7 cellular contexts compared by ENCODE assay signal in genomic region chr6:33297956-33298772, GRCh38.
A peak's percentile ranks its signal among the peaks of the same experiment; 100 is the strongest.
DNase-seq lines count a peak whose midpoint lies in the region; ATAC-seq lines count a peak whose summit lies in the region.

No MANE protein-coding gene starts in this region.

- no peaks in the 10 kb centered on the region for H3K27me3 ChIP-seq in iPS-15b (ENCODE audit: control insufficient read depth, insufficient read depth, low read length)

- peak overlapping the region; percentile 95 for H3K4me3 Mint-ChIP-seq in T-helper 1 cell treated with Interleukin-12 subunit alpha and Interleukin-12 subunit beta and Interleukin-4 antibody, amounts not matched to agents 30 μg/mL and 1 μg/mL, for 36 hours

- H3K4me3 ChIP-seq in iPS-15b (ENCODE audit: low read depth, low read length) = peak overlapping the region; percentile 74
- peak overlapping the region; percentile 76 for H3K4me3 ChIP-seq in skeletal muscle cell (ENCODE audit: low read depth, low read length)

- no peaks in the 10 kb centered on the region for H3K9me3 ChIP-seq in iPS-15b (ENCODE audit: control insufficient read depth, insufficient read depth, low read length)

- H3K9me3 Mint-ChIP-seq in T-helper 1 cell treated with Interleukin-12 subunit alpha and Interleukin-12 subunit beta and Interleukin-4 antibody, amounts not matched to agents 30 μg/mL and 1 μg/mL, for 36 hours = no peaks in the 10 kb centered on the region

- peaks cover 37% of the 10 kb centered on the region for H3K36me3 Mint-ChIP-seq in T-helper 1 cell treated with Interleukin-12 subunit alpha and Interleukin-12 subunit beta and Interleukin-4 antibody, amounts not matched to agents 30 μg/mL and 1 μg/mL, for 36 hours (ENCODE audit: low read depth)

- no peak for ATAC-seq in HG02571 (IDR thresholded peaks at IDR 0.05; ENCODE audit: unreplicated experiment)

- H3K4me1 ChIP-seq in iPS-15b (ENCODE audit: control insufficient read depth, insufficient read depth, low read length) = no peaks in the 10 kb centered on the region

- H3K4me1 Mint-ChIP-seq in T-helper 1 cell treated with Interleukin-12 subunit alpha and Interleukin-12 subunit beta and Interleukin-4 antibody, amounts not matched to agents 30 μg/mL and 1 μg/mL, for 36 hours (ENCODE audit: low read depth) = peaks cover 28% of the 10 kb centered on the region

- H3K36me3 ChIP-seq in iPS-15b (ENCODE audit: control insufficient read depth, insufficient read depth, low read length) = peaks cover 11% of the 10 kb centered on the region

- in situ Hi-C loops in T47D (cut with HindIII; ENCODE audit: low pct_unique_long_range_greater_than_20kb, low sequenced_read_pairs) = no loop called here

- peak overlapping the region; percentile 98 for H3K27ac Mint-ChIP-seq in T-helper 1 cell treated with Interleukin-12 subunit alpha and Interleukin-12 subunit beta and Interleukin-4 antibody, amounts not matched to agents 30 μg/mL and 1 μg/mL, for 36 hours

- no peak overlapping the region for H3K9ac ChIP-seq in iPS-15b (ENCODE audit: low read depth, low read length)

- H3K27me3 Mint-ChIP-seq in T-helper 1 cell treated with Interleukin-12 subunit alpha and Interleukin-12 subunit beta and Interleukin-4 antibody, amounts not matched to agents 30 μg/mL and 1 μg/mL, for 36 hours (ENCODE audit: low read depth) = no peaks in the 10 kb centered on the region

- peak; percentile 91 for DNase-seq in GM03348 (ENCODE audit: low spot score)
- DNase-seq in HuH-7.5 (ENCODE audit: low spot score) = peak; percentile 54
- DNase-seq in T47D (ENCODE audit: low read depth in 1 of 2, low spot score in 1 of 2) = peak; percentile 86 to 98
- DNase-seq in skeletal muscle cell (ENCODE audit: low read depth) = no peak
